1 cellular context compared by ENCODE assay signal in the genomic region with DNA sequence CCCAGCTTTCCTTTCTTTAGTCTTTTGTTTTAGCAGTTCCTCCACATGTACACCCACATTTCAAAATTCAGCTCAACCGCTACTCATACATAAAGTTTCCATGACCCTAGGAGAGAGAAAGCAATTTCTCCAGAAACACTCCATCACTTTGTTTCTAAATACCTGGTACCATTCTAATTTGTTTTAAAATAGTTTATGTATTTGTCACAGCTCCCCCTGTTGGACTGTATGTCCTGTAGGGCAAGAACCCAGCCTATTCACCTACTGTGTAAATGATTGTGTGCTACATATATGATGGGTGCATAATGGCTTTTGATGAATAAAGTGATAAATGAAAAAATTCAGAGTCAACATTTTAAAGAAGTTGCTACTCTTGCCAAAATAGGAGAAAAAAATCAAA.
TF ChIP-seq lines count a peak whose summit lies in the region.

No MANE protein-coding gene starts in this region.

TF ChIP-seq in WTC11, 78 proteins besides CTCF, POLR2A, EP300 and RAD21 (continued from another document):
- TF ChIP-seq, protein P1, sequence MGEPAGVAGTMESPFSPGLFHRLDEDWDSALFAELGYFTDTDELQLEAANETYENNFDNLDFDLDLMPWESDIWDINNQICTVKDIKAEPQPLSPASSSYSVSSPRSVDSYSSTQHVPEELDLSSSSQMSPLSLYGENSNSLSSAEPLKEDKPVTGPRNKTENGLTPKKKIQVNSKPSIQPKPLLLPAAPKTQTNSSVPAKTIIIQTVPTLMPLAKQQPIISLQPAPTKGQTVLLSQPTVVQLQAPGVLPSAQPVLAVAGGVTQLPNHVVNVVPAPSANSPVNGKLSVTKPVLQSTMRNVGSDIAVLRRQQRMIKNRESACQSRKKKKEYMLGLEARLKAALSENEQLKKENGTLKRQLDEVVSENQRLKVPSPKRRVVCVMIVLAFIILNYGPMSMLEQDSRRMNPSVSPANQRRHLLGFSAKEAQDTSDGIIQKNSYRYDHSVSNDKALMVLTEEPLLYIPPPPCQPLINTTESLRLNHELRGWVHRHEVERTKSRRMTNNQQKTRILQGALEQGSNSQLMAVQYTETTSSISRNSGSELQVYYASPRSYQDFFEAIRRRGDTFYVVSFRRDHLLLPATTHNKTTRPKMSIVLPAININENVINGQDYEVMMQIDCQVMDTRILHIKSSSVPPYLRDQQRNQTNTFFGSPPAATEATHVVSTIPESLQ (CRISPR knock-in tag; IDR thresholded peaks at IDR 0.05) = no peak
